ENCODE assay signal across 22 cellular contexts in the genomic region with DNA sequence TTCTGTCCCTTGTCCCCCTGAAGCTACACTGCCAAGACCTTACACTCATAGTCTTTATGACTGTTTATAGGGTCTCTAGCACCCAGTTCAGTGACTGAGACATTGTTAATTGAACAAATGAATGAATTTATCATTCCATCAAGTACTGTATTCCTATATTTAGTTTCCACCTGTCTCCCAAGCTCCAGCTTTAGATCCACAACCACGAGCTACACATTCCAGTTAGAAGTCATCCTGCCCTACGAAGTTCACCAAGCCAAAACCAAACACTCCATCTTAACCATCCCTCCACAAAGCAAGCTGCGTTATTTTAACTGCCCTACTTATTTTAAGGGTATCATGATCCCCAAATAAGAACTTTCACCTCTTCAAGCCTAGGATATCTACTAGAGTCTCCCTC. TPM values are rescaled to one million over a fixed set of nuclear protein-coding genes. Genes with fewer than 3 reads are reported as not detected.
DNase-seq lines count a peak whose midpoint lies in the region; ATAC-seq, FAIRE-seq and TF ChIP-seq lines count a peak whose summit lies in the region.
"Had no signal": no experiment of that assay in that cellular context is flagged by ENCODE, and none has a peak within 500 bp of the region (broad histone marks: within the 10 kb centered on the region; RNA-seq: fewer than 3 reads in every experiment).

No MANE protein-coding gene starts in this region.

- H3K36me3 ChIP-seq in H1 (ENCODE audit: control insufficient read depth in 2 of 4, insufficient read depth in 4 of 4, low read length in 3 of 4) (no peaks in the 10 kb centered on the region), mesodermal cell (ENCODE audit: control insufficient read depth, insufficient read depth, low read length) (no peaks in the 10 kb centered on the region)

- H3K27me3 ChIP-seq in H1 (replicated peaks in 1 of 4; ENCODE audit: control insufficient read depth in 3 of 4, extremely low read depth in 1 of 4, insufficient read depth in 3 of 4, low read length in 3 of 4): no peaks in the 10 kb centered on the region

- H3K23me2 ChIP-seq in H1 (ENCODE audit: low read depth, low read length): 0 out of 2 replicates have a peak, but pooled peaks cover 5% of the 10 kb centered on the region

- H3K27me3 Mint-ChIP-seq in type B pancreatic cell: no peaks in the 10 kb centered on the region
- no peaks in the 10 kb centered on the region for H3K27me3 Mint-ChIP-seq in activated CD4-positive, alpha-beta T cell treated with anti-CD3 and anti-CD28 coated beads, Interleukin-2, amount 10 ng/mL, durations not matched to agents 7 days and 5 days
- H3K27me3 Mint-ChIP-seq: CD4-positive, CD25-positive, alpha-beta regulatory T cell had no signal

- H3K36me3 Mint-ChIP-seq in type B pancreatic cell: no peaks in the 10 kb centered on the region
- H3K36me3 Mint-ChIP-seq in activated CD4-positive, alpha-beta T cell treated with anti-CD3 and anti-CD28 coated beads, Interleukin-2, amount 10 ng/mL, durations not matched to agents 7 days and 5 days (ENCODE audit: low read depth): peaks cover 18% of the 10 kb centered on the region

- peak overlapping the region; percentile 88; the same call in 1 of the 2 replicates for H2BK5ac ChIP-seq in H1 (ENCODE audit: low read depth, low read length)

- H3K4me1 Mint-ChIP-seq in type B pancreatic cell (ENCODE audit: unreplicated experiment): no peaks in the 10 kb centered on the region
- peaks cover 3% of the 10 kb centered on the region for H3K4me1 Mint-ChIP-seq in activated CD4-positive, alpha-beta T cell treated with anti-CD3 and anti-CD28 coated beads, Interleukin-2, amount 10 ng/mL, durations not matched to agents 7 days and 5 days

- no peak overlapping the region for H3K9ac ChIP-seq in H1 (replicated peaks in 1 of 4; ENCODE audit: extremely low read depth in 1 of 4, low read depth in 3 of 4, low read length in 3 of 4)
- H3K9ac ChIP-seq: GM23248 had no signal

- H4K20me1 ChIP-seq in H1 (replicated peaks in 1 of 2; ENCODE audit: control insufficient read depth in 1 of 2, insufficient read depth in 2 of 2, low read length in 2 of 2): no peaks in the 10 kb centered on the region

- peak overlapping the region; percentile 46 for H3K56ac ChIP-seq in H1 (replicated peaks; ENCODE audit: insufficient read length, low read depth, low read length)

- peak overlapping the region; percentile 97 for H3K14ac ChIP-seq in H1 (ENCODE audit: insufficient read length)

- no peak overlapping the region for H2AFZ ChIP-seq in H1 (ENCODE audit: low read length)
- H2AFZ ChIP-seq: GM23248, PC-9 had no signal

- H3K4me2 ChIP-seq in H1 (ENCODE audit: insufficient read depth in 1 of 2, low read depth in 2 of 2, low read length in 2 of 2): peak overlapping the region; percentile 47 to 65; a peak in 3 of 4 replicates
- H3K4me2 ChIP-seq: PC-9 had no signal

- H3K4me3 ChIP-seq in H1 (ENCODE audit: extremely low read depth in 1 of 4, insufficient read depth in 2 of 4, low read depth in 3 of 4, low read length in 4 of 4) (peak overlapping the region in 2 of 4 experiments; percentile 3 to 7; a peak in 2 of 8 replicates), mesodermal cell (ENCODE audit: extremely low read depth, insufficient read depth, low read length, poor library complexity, severe bottlenecking) (no peak overlapping the region)
- H3K4me3 ChIP-seq: GM23248, PC-9, SK-N-MC had no signal

- peak overlapping the region; percentile 85 for H3K4ac ChIP-seq in H1 (replicated peaks; ENCODE audit: insufficient read length, low read depth, low read length)

- TF ChIP-seq CTCF in H1 (IDR thresholded peaks at IDR 0.05; ENCODE audit: control extremely low read depth in 1 of 3, insufficient read depth in 1 of 3, low read depth in 1 of 3, low read length in 3 of 3) (no peak), type B pancreatic cell (conservative IDR thresholded peaks at IDR 0.05) (no peak)

- H3K27ac ChIP-seq in H1 (ENCODE audit: low read depth, low read length) (0 out of 2 replicates have a peak overlapping the region, but pooled peaks have one; percentile 0), mesodermal cell (ENCODE audit: low read depth, low read length, severe bottlenecking) (peak overlapping the region; percentile 66)
- H3K27ac ChIP-seq: GM23248, PC-9, SK-N-MC had no signal

- peak overlapping the region; percentile 96; the same call in 1 of the 2 replicates for H2AK5ac ChIP-seq in H1 (ENCODE audit: low read depth, low read length)

- H4K8ac ChIP-seq in H1 (ENCODE audit: extremely low read depth, insufficient read depth, low read length): no peak overlapping the region

- peak; percentile 27 for ATAC-seq in HG03571 (IDR thresholded peaks at IDR 0.05; ENCODE audit: unreplicated experiment)
- ATAC-seq: HCT116 had no signal

- WGBS in H1 (ENCODE audit: extremely low coverage in 1 of 2, insufficient coverage in 1 of 2, insufficient read length in 1 of 2, insufficient replicate concordance in 2 of 2, low coverage in 1 of 2, low lambda C conversion rate in 2 of 2, missing lambda C conversion rate in 1 of 2), 2 experiments: 91% methylated on average over 3 of the region's 3 CpGs; no CpG with 5 or more reads in 1 of the 2 experiments
- 63 to 78% methylated on average over 3 of the region's 3 CpGs for WGBS in mesodermal cell (ENCODE audit: insufficient coverage in 2 of 2), 2 experiments

- H4K5ac ChIP-seq in H1 (ENCODE audit: insufficient read length, low read depth, low read length): peak overlapping the region; percentile 36

- peaks cover 0 to 49% of the 10 kb centered on the region in 2 experiments; a peak in 3 of 4 replicates for H3K79me2 ChIP-seq in H1 (ENCODE audit: control insufficient read depth in 1 of 2, insufficient read depth in 2 of 2, low read length in 2 of 2)

- H3K9me3 ChIP-seq in H1 (ENCODE audit: insufficient read depth in 2 of 2, low read depth in 1 of 2, low read length in 1 of 2): no peaks in the 10 kb centered on the region
- peaks cover 1% of the 10 kb centered on the region for H3K9me3 ChIP-seq in mesodermal cell (ENCODE audit: control insufficient read depth, low read length)

- 0 out of 2 replicates have a peak overlapping the region, but pooled peaks have one; percentile 75 for H2BK12ac ChIP-seq in H1 (ENCODE audit: low read depth, low read length)

- H3K27ac Mint-ChIP-seq in type B pancreatic cell: no peak overlapping the region
- H3K27ac Mint-ChIP-seq in activated CD4-positive, alpha-beta T cell treated with anti-CD3 and anti-CD28 coated beads, Interleukin-2, amount 10 ng/mL, durations not matched to agents 7 days and 5 days: no peak overlapping the region
- H3K27ac Mint-ChIP-seq: CD4-positive, CD25-positive, alpha-beta regulatory T cell had no signal

- TF ChIP-seq RAD21 in H1 (IDR thresholded peaks at IDR 0.05 in 1 of 2, conservative IDR thresholded peaks at IDR 0.05 in 1 of 2; ENCODE audit: low read depth in 2 of 2, low read length in 2 of 2): no peak

- H3K4me3 Mint-ChIP-seq in type B pancreatic cell: no peak overlapping the region
- H3K4me3 Mint-ChIP-seq in activated CD4-positive, alpha-beta T cell treated with anti-CD3 and anti-CD28 coated beads, Interleukin-2, amount 10 ng/mL, durations not matched to agents 7 days and 5 days: no peak overlapping the region
- H3K4me3 Mint-ChIP-seq: CD4-positive, CD25-positive, alpha-beta regulatory T cell had no signal

- H3K18ac ChIP-seq in H1 (ENCODE audit: extremely low read depth, low read length): no peak overlapping the region

- H3K23ac ChIP-seq in H1 (ENCODE audit: insufficient read length): no peak overlapping the region

- H3K4me1 ChIP-seq in H1 (replicated peaks in 1 of 4; ENCODE audit: control insufficient read depth in 3 of 4, insufficient read depth in 4 of 4, low read length in 3 of 4) (peaks cover 14 to 30% (median 21%) of the 10 kb centered on the region in 4 experiments), mesodermal cell (ENCODE audit: control insufficient read depth, insufficient read depth, low read length, poor library complexity, severe bottlenecking) (peaks cover 29% of the 10 kb centered on the region)

- CTCF ChIA-PET in H1 (lab: Charles Lee; ENCODE audit: partially characterized antibody): interaction anchor here (0.6 to 2.7 kb wide), 11 partner anchors 11 to 1015 kb away, joined by 3 to 9 read pairs (median 4); a partner anchor contains a TSS
- CTCF ChIA-PET in activated CD4-positive, alpha-beta T cell treated with anti-CD3 and anti-CD28 coated beads, Interleukin-2, amount 10 ng/mL, durations not matched to agents 7 days and 5 days (lab: Charles Lee): interaction anchor here (0.8 to 1.1 kb wide), 2 partner anchors 9 to 26 kb away, joined by 3 read pairs; no protein-coding TSS in a partner anchor

- DNase-seq in H1 (ENCODE audit: low read depth in 1 of 2, low spot score in 2 of 2): no peak
- no peak for DNase-seq in activated gamma-delta T cell (lab: John Stamatoyannopoulos, UW)
- no peak for DNase-seq in type B pancreatic cell (ENCODE audit: extremely low spot score, unreplicated experiment)
- DNase-seq in activated CD4-positive, alpha-beta T cell treated with anti-CD3 and anti-CD28 coated beads, Interleukin-2, amount 10 ng/mL, durations not matched to agents 7 days and 5 days: no peak
- DNase-seq in stimulated activated naive CD4-positive, alpha-beta T cell (lab: John Stamatoyannopoulos, UW): no peak
- DNase-seq: CD4-positive, CD25-positive, alpha-beta regulatory T cell; DMS79; GM23248; KG1; NCI-H1105; NCI-H146; NCI-H2029; NCI-H2227 treated with DMSO at 0.1 percent for 48 hours; NCI-H510A; PC-9; RPMI8226; SHP77; SW 1271 had no signal

- TF ChIP-seq POLR2A in H1 (IDR thresholded peaks at IDR 0.05; ENCODE audit: control extremely low read depth in 1 of 2, low read depth in 2 of 2, low read length in 2 of 2): no peak

- POLR2A ChIA-PET in H1 (lab: Charles Lee; ENCODE audit: partially characterized antibody): interaction anchor here (1.1 to 3.3 kb wide), 5 partner anchors 9 to 32 kb away, joined by 3 to 19 read pairs (median 5); a partner anchor contains a TSS
- POLR2A ChIA-PET in activated CD4-positive, alpha-beta T cell treated with anti-CD3 and anti-CD28 coated beads, Interleukin-2, amount 10 ng/mL, durations not matched to agents 7 days and 5 days (lab: Charles Lee): no interaction called here

- H2BK120ac ChIP-seq in H1 (replicated peaks; ENCODE audit: low read depth, low read length): peak overlapping the region; percentile 35

- peak overlapping the region; percentile 96 for H4K91ac ChIP-seq in H1 (replicated peaks; ENCODE audit: insufficient read length, low read length)

- no peaks in the 10 kb centered on the region for H3K9me3 Mint-ChIP-seq in type B pancreatic cell
- H3K9me3 Mint-ChIP-seq in activated CD4-positive, alpha-beta T cell treated with anti-CD3 and anti-CD28 coated beads, Interleukin-2, amount 10 ng/mL, durations not matched to agents 7 days and 5 days: peaks cover 3% of the 10 kb centered on the region

- peak overlapping the region; percentile 100 for H2BK20ac ChIP-seq in H1 (ENCODE audit: low read length)

- TF ChIP-seq EP300 in H1 (IDR thresholded peaks at IDR 0.05; ENCODE audit: borderline replicate concordance in 1 of 2, low read depth in 2 of 2, low read length in 2 of 2): no peak

- no peak overlapping the region for H2BK15ac ChIP-seq in H1 (ENCODE audit: low read length)

- H3K79me1 ChIP-seq in H1 (ENCODE audit: low read depth, low read length): no peaks in the 10 kb centered on the region; the same call in 1 of the 2 replicates

- no peak for FAIRE-seq in H1 (lab: Jason Lieb, UNC)

RNA-seq across cellular contexts. Expression of a gene that starts 31.3 kb away (rescaled TPM):
- total RNA-seq in H1 (2021; fragmentation: NEBNext Ultra II Directional; extraction: Animal tissue kit (Norgen Biotek cat#: 25700)): 42.0 and 46.8 TPM in 2 replicates
- 7.4 and 8.0 TPM in 2 replicates for polyA plus RNA-seq in H1 (2011; rRNA removed)
- polyA plus RNA-seq in H1 (2011; cell fraction: cytosol; rRNA removed): 10.7 TPM
- polyA plus RNA-seq in H1 (2011; cell fraction: nucleus; rRNA removed): 18.1 TPM
- polyA plus RNA-seq in H1 (2012, experiment 1 of 2): 16.8 to 23.1 TPM (median 21.9 TPM) in 4 replicates
- 3.9 TPM for polyA plus RNA-seq in H1 (2012, experiment 2 of 2)
- 29.1 TPM for polyA plus RNA-seq in H1 (2013, experiment 1 of 2)
- 27.4 TPM for polyA plus RNA-seq in H1 (2013, experiment 2 of 2)
- 19.4 and 27.7 TPM in 2 replicates for polyA minus RNA-seq in H1 (2011; rRNA and poly(A)+ RNA removed)
- 15.3 TPM for polyA minus RNA-seq in H1 (2011; cell fraction: cytosol; rRNA and poly(A)+ RNA removed)
- 39.4 TPM for polyA minus RNA-seq in H1 (2011; cell fraction: nucleus; rRNA and poly(A)+ RNA removed)
- polyA plus RNA-seq in mesodermal cell (2013, experiment 1 of 2): 61.9 TPM
- polyA plus RNA-seq in mesodermal cell (2013, experiment 2 of 2): 40.1 TPM
- total RNA-seq in type B pancreatic cell (ENCODE audit: low replicate concordance): 8.1 and 38.1 TPM in 2 replicates
- 10 to 100 TPM; 55.2 to 56.9 TPM for total RNA-seq in activated CD4-positive, alpha-beta T cell treated with anti-CD3 and anti-CD28 coated beads, Interleukin-2, amount 10 ng/mL, durations not matched to agents 7 days and 5 days
